Comparison of ENCODE assay signal across 16 cellular contexts in the genomic region with DNA sequence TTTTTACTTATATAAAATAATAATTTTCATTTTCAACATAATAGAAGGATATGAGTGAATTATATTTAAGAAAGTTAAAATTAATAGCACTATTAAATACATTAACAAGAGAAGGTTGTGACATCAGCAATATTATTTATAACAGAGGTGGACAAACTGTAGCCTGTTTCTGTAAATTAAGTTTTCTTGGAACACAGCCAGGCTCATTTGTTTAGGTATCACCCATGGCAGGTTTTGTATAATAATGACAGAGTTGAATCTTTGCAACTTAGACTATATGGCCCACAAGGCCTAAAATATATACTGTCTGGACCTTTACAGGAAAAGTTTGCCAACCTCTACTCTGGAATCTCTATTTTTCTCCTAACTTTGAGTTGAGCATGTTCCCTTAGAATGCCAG.
A peak's percentile ranks its signal among the peaks of the same experiment; 100 is the strongest.
DNase-seq lines count a peak whose midpoint lies in the region; ATAC-seq and TF ChIP-seq lines count a peak whose summit lies in the region.
"Had no signal": no experiment of that assay in that cellular context is flagged by ENCODE, and none has a peak within 500 bp of the region (broad histone marks: within the 10 kb centered on the region; RNA-seq: fewer than 3 reads in every experiment).

No MANE protein-coding gene starts in this region.

- no peak for DNase-seq in activated naive CD4-positive, alpha-beta T cell treated with anti-CD3 and anti-CD28 coated beads, Interleukin-2, amount 50 U/mL, for 16 hours
- DNase-seq in NCI-H69 (lab: John Stamatoyannopoulos, UW) = peak; percentile 24
- no peak for DNase-seq in effector memory CD8-positive, alpha-beta T cell
- no peak for DNase-seq in NCI-H226
- DNase-seq in UCSD-AML1 (lab: John Stamatoyannopoulos, UW; ENCODE audit: unreplicated experiment) = no peak
- DNase-seq: ACHN; CD4-positive, CD25-positive, alpha-beta regulatory T cell; GOT3; MG63; NCI-H2029 treated with DMSO at 0.1 percent for 48 hours; NCI-H524 treated with DMSO at 0.1 percent for 48 hours; Right ventricle myocardium superior; SK-N-SH had no signal

- H3K9me3 Mint-ChIP-seq in activated naive CD4-positive, alpha-beta T cell treated with anti-CD3 and anti-CD28 coated beads, Interleukin-2, amount 50 U/mL, for 24 hours = no peaks in the 10 kb centered on the region
- H3K9me3 Mint-ChIP-seq in effector memory CD8-positive, alpha-beta T cell = no peaks in the 10 kb centered on the region
- H3K9me3 Mint-ChIP-seq: CD4-positive, CD25-positive, alpha-beta regulatory T cell had no signal

- H3K27me3 Mint-ChIP-seq in activated naive CD4-positive, alpha-beta T cell treated with anti-CD3 and anti-CD28 coated beads, Interleukin-2, amount 50 U/mL, for 24 hours = no peaks in the 10 kb centered on the region
- H3K27me3 Mint-ChIP-seq in effector memory CD8-positive, alpha-beta T cell = no peaks in the 10 kb centered on the region
- H3K27me3 Mint-ChIP-seq: CD4-positive, CD25-positive, alpha-beta regulatory T cell had no signal

- H3K4me3 Mint-ChIP-seq in activated naive CD4-positive, alpha-beta T cell treated with anti-CD3 and anti-CD28 coated beads, Interleukin-2, amount 50 U/mL, for 24 hours = no peak overlapping the region
- H3K4me3 Mint-ChIP-seq in effector memory CD8-positive, alpha-beta T cell = no peak overlapping the region

- peak overlapping the region; percentile 55 for H3K27ac Mint-ChIP-seq in activated naive CD4-positive, alpha-beta T cell treated with anti-CD3 and anti-CD28 coated beads, Interleukin-2, amount 50 U/mL, for 24 hours
- peak overlapping the region; percentile 69 to 78 for H3K27ac Mint-ChIP-seq in effector memory CD8-positive, alpha-beta T cell

- H3K4me1 Mint-ChIP-seq in activated naive CD4-positive, alpha-beta T cell treated with anti-CD3 and anti-CD28 coated beads, Interleukin-2, amount 50 U/mL, for 24 hours = peaks cover 42% of the 10 kb centered on the region
- H3K4me1 Mint-ChIP-seq in effector memory CD8-positive, alpha-beta T cell (ENCODE audit: low read depth in 2 of 2) = peaks cover 8 to 30% of the 10 kb centered on the region in 2 donors

- no peak for ATAC-seq in effector memory CD8-positive, alpha-beta T cell (replicated peaks)
- no peak for ATAC-seq in SK-N-SH treated with all-trans-retinoic acid at 6 μM for 48 hours
- ATAC-seq: Panc1 had no signal

- H3K36me3 Mint-ChIP-seq in activated naive CD4-positive, alpha-beta T cell treated with anti-CD3 and anti-CD28 coated beads, Interleukin-2, amount 50 U/mL, for 24 hours = peaks cover 4% of the 10 kb centered on the region
- H3K36me3 Mint-ChIP-seq in effector memory CD8-positive, alpha-beta T cell (ENCODE audit: insufficient read depth) = peaks cover 10% of the 10 kb centered on the region

TF ChIP-seq in SK-N-SH treated with all-trans-retinoic acid at 6 μM for 48 hours, 23 proteins besides CTCF, POLR2A, EP300 and RAD21:
- no peak for TF ChIP-seq ZNF8 (CRISPR knock-in tag; IDR thresholded peaks at IDR 0.05)
- TF ChIP-seq BACH2 (CRISPR knock-in tag; IDR thresholded peaks at IDR 0.05; ENCODE audit: borderline replicate concordance) = no peak
- no peak for TF ChIP-seq CSRNP3 (CRISPR knock-in tag; IDR thresholded peaks at IDR 0.05)
- TF ChIP-seq TCF4 (CRISPR knock-in tag; IDR thresholded peaks at IDR 0.05; ENCODE audit: borderline replicate concordance) = no peak
- TF ChIP-seq, protein P1, sequence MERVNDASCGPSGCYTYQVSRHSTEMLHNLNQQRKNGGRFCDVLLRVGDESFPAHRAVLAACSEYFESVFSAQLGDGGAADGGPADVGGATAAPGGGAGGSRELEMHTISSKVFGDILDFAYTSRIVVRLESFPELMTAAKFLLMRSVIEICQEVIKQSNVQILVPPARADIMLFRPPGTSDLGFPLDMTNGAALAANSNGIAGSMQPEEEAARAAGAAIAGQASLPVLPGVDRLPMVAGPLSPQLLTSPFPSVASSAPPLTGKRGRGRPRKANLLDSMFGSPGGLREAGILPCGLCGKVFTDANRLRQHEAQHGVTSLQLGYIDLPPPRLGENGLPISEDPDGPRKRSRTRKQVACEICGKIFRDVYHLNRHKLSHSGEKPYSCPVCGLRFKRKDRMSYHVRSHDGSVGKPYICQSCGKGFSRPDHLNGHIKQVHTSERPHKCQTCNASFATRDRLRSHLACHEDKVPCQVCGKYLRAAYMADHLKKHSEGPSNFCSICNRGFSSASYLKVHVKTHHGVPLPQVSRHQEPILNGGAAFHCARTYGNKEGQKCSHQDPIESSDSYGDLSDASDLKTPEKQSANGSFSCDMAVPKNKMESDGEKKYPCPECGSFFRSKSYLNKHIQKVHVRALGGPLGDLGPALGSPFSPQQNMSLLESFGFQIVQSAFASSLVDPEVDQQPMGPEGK (CRISPR knock-in tag; IDR thresholded peaks at IDR 0.05; ENCODE audit: borderline replicate concordance) = no peak
- TF ChIP-seq, protein P2, sequence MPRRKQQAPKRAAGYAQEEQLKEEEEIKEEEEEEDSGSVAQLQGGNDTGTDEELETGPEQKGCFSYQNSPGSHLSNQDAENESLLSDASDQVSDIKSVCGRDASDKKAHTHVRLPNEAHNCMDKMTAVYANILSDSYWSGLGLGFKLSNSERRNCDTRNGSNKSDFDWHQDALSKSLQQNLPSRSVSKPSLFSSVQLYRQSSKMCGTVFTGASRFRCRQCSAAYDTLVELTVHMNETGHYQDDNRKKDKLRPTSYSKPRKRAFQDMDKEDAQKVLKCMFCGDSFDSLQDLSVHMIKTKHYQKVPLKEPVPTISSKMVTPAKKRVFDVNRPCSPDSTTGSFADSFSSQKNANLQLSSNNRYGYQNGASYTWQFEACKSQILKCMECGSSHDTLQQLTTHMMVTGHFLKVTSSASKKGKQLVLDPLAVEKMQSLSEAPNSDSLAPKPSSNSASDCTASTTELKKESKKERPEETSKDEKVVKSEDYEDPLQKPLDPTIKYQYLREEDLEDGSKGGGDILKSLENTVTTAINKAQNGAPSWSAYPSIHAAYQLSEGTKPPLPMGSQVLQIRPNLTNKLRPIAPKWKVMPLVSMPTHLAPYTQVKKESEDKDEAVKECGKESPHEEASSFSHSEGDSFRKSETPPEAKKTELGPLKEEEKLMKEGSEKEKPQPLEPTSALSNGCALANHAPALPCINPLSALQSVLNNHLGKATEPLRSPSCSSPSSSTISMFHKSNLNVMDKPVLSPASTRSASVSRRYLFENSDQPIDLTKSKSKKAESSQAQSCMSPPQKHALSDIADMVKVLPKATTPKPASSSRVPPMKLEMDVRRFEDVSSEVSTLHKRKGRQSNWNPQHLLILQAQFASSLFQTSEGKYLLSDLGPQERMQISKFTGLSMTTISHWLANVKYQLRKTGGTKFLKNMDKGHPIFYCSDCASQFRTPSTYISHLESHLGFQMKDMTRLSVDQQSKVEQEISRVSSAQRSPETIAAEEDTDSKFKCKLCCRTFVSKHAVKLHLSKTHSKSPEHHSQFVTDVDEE (CRISPR knock-in tag; IDR thresholded peaks at IDR 0.05) = no peak
- no peak for TF ChIP-seq TOX (CRISPR knock-in tag; IDR thresholded peaks at IDR 0.05; ENCODE audit: borderline replicate concordance)
- no peak for TF ChIP-seq ARNTL (CRISPR knock-in tag; IDR thresholded peaks at IDR 0.05; ENCODE audit: borderline replicate concordance, low read depth)
- no peak for TF ChIP-seq CSDC2 (CRISPR knock-in tag; IDR thresholded peaks at IDR 0.05)
- TF ChIP-seq POU6F1 (CRISPR knock-in tag; IDR thresholded peaks at IDR 0.05; ENCODE audit: borderline replicate concordance, low read depth) = no peak
- TF ChIP-seq, protein P3, sequence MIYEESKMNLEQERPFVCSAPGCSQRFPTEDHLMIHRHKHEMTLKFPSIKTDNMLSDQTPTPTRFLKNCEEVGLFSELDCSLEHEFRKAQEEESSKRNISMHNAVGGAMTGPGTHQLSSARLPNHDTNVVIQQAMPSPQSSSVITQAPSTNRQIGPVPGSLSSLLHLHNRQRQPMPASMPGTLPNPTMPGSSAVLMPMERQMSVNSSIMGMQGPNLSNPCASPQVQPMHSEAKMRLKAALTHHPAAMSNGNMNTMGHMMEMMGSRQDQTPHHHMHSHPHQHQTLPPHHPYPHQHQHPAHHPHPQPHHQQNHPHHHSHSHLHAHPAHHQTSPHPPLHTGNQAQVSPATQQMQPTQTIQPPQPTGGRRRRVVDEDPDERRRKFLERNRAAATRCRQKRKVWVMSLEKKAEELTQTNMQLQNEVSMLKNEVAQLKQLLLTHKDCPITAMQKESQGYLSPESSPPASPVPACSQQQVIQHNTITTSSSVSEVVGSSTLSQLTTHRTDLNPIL (CRISPR knock-in tag; IDR thresholded peaks at IDR 0.05; ENCODE audit: low read depth) = no peak
- TF ChIP-seq ZFP30 (CRISPR knock-in tag; IDR thresholded peaks at IDR 0.05) = no peak
- no peak for TF ChIP-seq ZNF70 (CRISPR knock-in tag; IDR thresholded peaks at IDR 0.05)
